8 cellular contexts compared by ENCODE assay signal in genomic region chr6:83429857-83430605, GRCh38. TPM values are rescaled to one million over a fixed set of nuclear protein-coding genes. Genes with fewer than 3 reads are reported as not detected.
DNase-seq lines count a peak whose midpoint lies in the region; FAIRE-seq and TF ChIP-seq lines count a peak whose summit lies in the region.

No MANE protein-coding gene starts in this region.

- no peaks in the 10 kb centered on the region for H3K36me3 ChIP-seq in kidney epithelial cell (ENCODE audit: control insufficient read depth, insufficient read depth, low read length)

- TF ChIP-seq EP300 in Ishikawa (IDR thresholded peaks at IDR 0.05; ENCODE audit: borderline replicate concordance) = no peak

- peak; percentile 52 for DNase-seq in A172 (ENCODE audit: low spot score)
- DNase-seq in GM20000 (ENCODE audit: low spot score) = peak; percentile 10
- peak; percentile 32 to 44 for DNase-seq in cardiac fibroblast (ENCODE audit: low read depth in 2 of 2)
- DNase-seq in kidney epithelial cell (ENCODE audit: low read depth) = no peak
- DNase-seq in superior temporal gyrus (ENCODE audit: extremely low spot score) = peak; percentile 66
- no peak for DNase-seq in stimulated activated CD8-positive, alpha-beta memory T cell treated with anti-CD3 and anti-CD28 coated beads, Interleukin-4, amount 100 ng/mL, for 48 hours
- no peak for DNase-seq in GM12892 (ENCODE audit: insufficient read length)

- peak overlapping the region; percentile 73 to 74 for H3K4me3 ChIP-seq in cardiac fibroblast (replicated peaks in 1 of 2; ENCODE audit: low read depth in 2 of 2, low read length in 2 of 2)
- H3K4me3 ChIP-seq in kidney epithelial cell (ENCODE audit: low read depth, low read length) = peak overlapping the region; percentile 79

- no peaks in the 10 kb centered on the region for H3K27me3 ChIP-seq in kidney epithelial cell (ENCODE audit: control insufficient read depth, insufficient read depth, low read length)

- no peak for TF ChIP-seq POLR2A in GM12892 (IDR thresholded peaks at IDR 0.05; ENCODE audit: low read depth, low read length)

- no peak for TF ChIP-seq RAD21 in Ishikawa (IDR thresholded peaks at IDR 0.05; ENCODE audit: low read depth)

- TF ChIP-seq CTCF in GM20000 (IDR thresholded peaks at IDR 0.05; ENCODE audit: extremely low read depth, missing control alignments) (no peak), cardiac fibroblast (IDR thresholded peaks at IDR 0.05; ENCODE audit: low read depth, low read length) (no peak), kidney epithelial cell (IDR thresholded peaks at IDR 0.05; ENCODE audit: insufficient read depth, low read length, poor library complexity, severe bottlenecking) (no peak)

- FAIRE-seq in GM12892 (lab: Jason Lieb, UNC) = no peak

TF ChIP-seq in Ishikawa, 13 proteins besides CTCF, POLR2A, EP300 and RAD21:
- TF ChIP-seq MAX (IDR thresholded peaks at IDR 0.05) = peak; percentile 28; the same call in 1 of the 2 replicates
- no peak for TF ChIP-seq REST (IDR thresholded peaks at IDR 0.05; ENCODE audit: low read depth)
- no peak for TF ChIP-seq TCF12 (IDR thresholded peaks at IDR 0.05; ENCODE audit: low read depth)

RNA-seq across cellular contexts. Expression of gene ME1, which starts 0.8 kb away (rescaled TPM):
- 23.1 and 23.3 TPM in 2 replicates for total RNA-seq in A172 (2014; rRNA removed; shearing (Covaris generic))
- total RNA-seq in kidney epithelial cell = 13.8 and 18.6 TPM in 2 replicates
- 1.7 TPM for polyA plus RNA-seq in GM12892 (2012; ENCODE audit: missing spikeins)

Comparison
In these comparisons a context has a peak if more than half of its experiments do, and no peak if none do; other contexts are left out.
1. DNase-seq: peak in A172 (single experiment), GM20000 (single experiment), cardiac fibroblast (2 of 2) and superior temporal gyrus (single experiment); none in kidney epithelial cell (single experiment), stimulated activated CD8-positive, alpha-beta memory T cell treated with anti-CD3 and anti-CD28 coated beads, Interleukin-4, amount 100 ng/mL, for 48 hours (single experiment) and GM12892 (single experiment).